ENCODE assay signal across 10 cellular contexts in the genomic region with DNA sequence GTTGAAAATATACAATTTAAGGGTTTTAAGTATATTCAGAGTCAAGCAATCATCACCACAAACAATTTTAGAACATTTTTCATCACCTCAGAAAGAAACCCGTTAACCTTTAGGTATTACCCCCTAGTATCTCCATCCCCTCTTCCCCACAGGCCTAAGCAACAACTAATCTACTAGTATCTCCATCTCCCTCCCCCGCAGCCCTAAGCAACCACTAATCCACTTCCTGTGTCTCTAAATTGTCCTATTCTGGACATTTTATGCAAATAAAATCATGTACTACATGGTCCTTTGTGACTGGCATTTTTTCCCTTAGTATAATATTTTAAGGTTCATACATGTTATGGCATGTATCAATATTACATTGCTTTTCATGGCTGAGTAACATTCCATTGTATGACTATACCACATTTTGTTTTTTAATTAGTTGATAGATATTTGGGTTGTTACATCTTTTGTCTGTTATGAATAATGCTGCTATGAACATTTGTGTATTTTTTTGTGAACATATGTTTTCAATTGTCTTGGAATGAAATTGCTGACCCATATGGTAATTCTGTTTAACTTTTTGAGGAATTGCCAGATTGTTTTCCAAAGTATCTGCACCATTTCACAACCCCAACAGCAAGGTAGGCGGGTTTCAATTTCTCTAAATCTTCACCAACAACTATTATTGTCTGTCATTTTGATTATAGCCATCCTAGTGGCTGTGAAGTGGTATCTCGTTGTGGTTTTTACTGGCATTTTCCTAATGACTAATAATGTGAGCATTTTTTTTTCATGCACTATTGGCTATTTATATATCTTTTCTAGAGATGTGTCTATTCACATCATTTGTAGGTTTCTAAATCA.
DNase-seq lines count a peak whose midpoint lies in the region; ATAC-seq, FAIRE-seq and TF ChIP-seq lines count a peak whose summit lies in the region.
"Had no signal": no experiment of that assay in that cellular context is flagged by ENCODE, and none has a peak within 500 bp of the region (broad histone marks: within the 10 kb centered on the region; RNA-seq: fewer than 3 reads in every experiment).

No MANE protein-coding gene starts in this region.

- DNase-seq in activated CD4-positive, alpha-beta T cell treated with anti-CD3 and anti-CD28 coated beads, Interleukin-2, amount 10 ng/mL, durations not matched to agents 24 days and 14 days = no peak
- no peak for DNase-seq in activated CD4-positive, alpha-beta T cell treated with anti-CD3 and anti-CD28 coated beads, Interleukin-2, amount 50 U/mL, for 4 hours
- DNase-seq in skeletal muscle cell (ENCODE audit: low read depth) (peak; percentile 54), mammary epithelial cell (no peak), HTR-8/SVneo (ENCODE audit: insufficient read length, low spot score) (no peak)
- DNase-seq: small intestine had no signal

- intact Hi-C loops in activated CD4-positive, alpha-beta T cell treated with anti-CD3 and anti-CD28 coated beads, Interleukin-2, amount 10 ng/mL, durations not matched to agents 24 days and 14 days (cut with micrococcal nuclease) = loop anchor here (1.0 to 10.0 kb wide), 8 partner anchors 10 to 1522 kb away; a partner anchor contains a TSS
- intact Hi-C loops in mammary epithelial cell (cut with micrococcal nuclease) = no loop called here

- CTCF ChIA-PET in mammary epithelial cell (lab: Charles Lee; ENCODE audit: low non-redundant PET) = no interaction called here

- H3K36me3 Mint-ChIP-seq in activated CD4-positive, alpha-beta T cell treated with anti-CD3 and anti-CD28 coated beads, Interleukin-2, amount 10 ng/mL, durations not matched to agents 24 days and 14 days (ENCODE audit: low read depth) = peaks cover 8% of the 10 kb centered on the region
- H3K36me3 Mint-ChIP-seq: brain had no signal

- peaks cover 23% of the 10 kb centered on the region for H3K9me3 Mint-ChIP-seq in activated CD4-positive, alpha-beta T cell treated with anti-CD3 and anti-CD28 coated beads, Interleukin-2, amount 10 ng/mL, durations not matched to agents 24 days and 14 days
- H3K9me3 Mint-ChIP-seq: brain had no signal

- H3K27me3 ChIP-seq in mammary epithelial cell (ENCODE audit: insufficient read depth, low read length) = no peaks in the 10 kb centered on the region

- H3K27me3 Mint-ChIP-seq in activated CD4-positive, alpha-beta T cell treated with anti-CD3 and anti-CD28 coated beads, Interleukin-2, amount 10 ng/mL, durations not matched to agents 24 days and 14 days = no peaks in the 10 kb centered on the region
- H3K27me3 Mint-ChIP-seq: brain had no signal

- H3K4me1 ChIP-seq in mammary epithelial cell (ENCODE audit: insufficient read depth, low read length) = peaks cover 3% of the 10 kb centered on the region

- no peak for TF ChIP-seq CTCF in mammary epithelial cell (conservative IDR thresholded peaks at IDR 0.05 in 1 of 2, IDR thresholded peaks at IDR 0.05 in 1 of 2; ENCODE audit: extremely low read depth in 1 of 2, insufficient read depth in 1 of 2, low read depth in 1 of 2, low read length in 2 of 2)

- ATAC-seq in HG02588 (IDR thresholded peaks at IDR 0.05; ENCODE audit: unreplicated experiment) = peak; percentile 47
- peak; percentile 88 for ATAC-seq in SK-N-SH treated with all-trans-retinoic acid at 6 μM for 48 hours
- no peak for ATAC-seq in GM21423 (IDR thresholded peaks at IDR 0.05; ENCODE audit: unreplicated experiment)

- no peaks in the 10 kb centered on the region for H4K20me1 ChIP-seq in mammary epithelial cell (ENCODE audit: insufficient read depth, low read length)

- H3K79me2 ChIP-seq in mammary epithelial cell (ENCODE audit: insufficient read depth, low read length) = no peaks in the 10 kb centered on the region

- in situ Hi-C loops in mammary epithelial cell (cut with MboI; ENCODE audit: low sequenced_read_pairs in 2 of 2) = no loop called here

- no peaks in the 10 kb centered on the region for H3K9me3 ChIP-seq in mammary epithelial cell (replicated peaks; ENCODE audit: insufficient read depth, low read length)

- H2AFZ ChIP-seq in mammary epithelial cell (ENCODE audit: low read depth, low read length) = no peak overlapping the region

- H3K36me3 ChIP-seq in mammary epithelial cell (ENCODE audit: insufficient read depth, low read length) = no peaks in the 10 kb centered on the region

- no peak overlapping the region for H3K9ac ChIP-seq in mammary epithelial cell (ENCODE audit: insufficient read depth, low read length)

- no peak overlapping the region for H3K4me2 ChIP-seq in mammary epithelial cell (ENCODE audit: insufficient read depth, low read depth, low read length)

- peak overlapping the region; percentile 3 for H3K4me3 Mint-ChIP-seq in activated CD4-positive, alpha-beta T cell treated with anti-CD3 and anti-CD28 coated beads, Interleukin-2, amount 10 ng/mL, durations not matched to agents 24 days and 14 days
- H3K4me3 Mint-ChIP-seq: brain had no signal

- H3K4me3 ChIP-seq in skeletal muscle cell (ENCODE audit: low read depth, low read length) (no peak overlapping the region), mammary epithelial cell (replicated peaks in 1 of 3; ENCODE audit: insufficient read depth in 1 of 3, low read depth in 2 of 3, low read length in 3 of 3) (no peak overlapping the region)

- dilution Hi-C loops in mammary epithelial cell (cut with HindIII; ENCODE audit: low sequenced_read_pairs) = no loop called here

- no TSS peak for BruUV-seq in mammary epithelial cell (replicated peaks; lab: Mats Ljungman, UMichigan)

- H3K27ac Mint-ChIP-seq in activated CD4-positive, alpha-beta T cell treated with anti-CD3 and anti-CD28 coated beads, Interleukin-2, amount 10 ng/mL, durations not matched to agents 24 days and 14 days = peak overlapping the region; percentile 67
- H3K27ac Mint-ChIP-seq: brain had no signal

- H3K27ac ChIP-seq in mammary epithelial cell (ENCODE audit: insufficient read depth, low read depth, low read length) = no peak overlapping the region

- peaks cover 29% of the 10 kb centered on the region for H3K4me1 Mint-ChIP-seq in activated CD4-positive, alpha-beta T cell treated with anti-CD3 and anti-CD28 coated beads, Interleukin-2, amount 10 ng/mL, durations not matched to agents 24 days and 14 days

- WGBS in mammary epithelial cell (ENCODE audit: low coverage, missing lambda C conversion rate) = 77% methylated on average over 4 of the region's 4 CpGs

- no peak for FAIRE-seq in HTR-8/SVneo (lab: Jason Lieb, UNC)

TF ChIP-seq in SK-N-SH treated with all-trans-retinoic acid at 6 μM for 48 hours, 23 proteins besides CTCF, POLR2A, EP300 and RAD21:
- TF ChIP-seq TCF4 (CRISPR knock-in tag; IDR thresholded peaks at IDR 0.05; ENCODE audit: borderline replicate concordance) (peak; percentile 49; the same call in 1 of the 2 replicates), GLIS3 (CRISPR knock-in tag; IDR thresholded peaks at IDR 0.05) (no peak), ISL1 (CRISPR knock-in tag; IDR thresholded peaks at IDR 0.05) (peak; percentile 47; the same call in 1 of the 2 replicates), ZC3H10 (CRISPR knock-in tag; IDR thresholded peaks at IDR 0.05) (0 out of 2 replicates have a peak, but pooled peaks have one; percentile 45), ZNF8 (CRISPR knock-in tag; IDR thresholded peaks at IDR 0.05) (peak; percentile 87)
TF ChIP-seq in SK-N-SH treated with all-trans-retinoic acid at 6 μM for 48 hours: peak in this region for 4.
